Comparison of ENCODE assay signal across 1 cellular context in genomic region chr7:115574676-115575291, GRCh38.
TF ChIP-seq lines count a peak whose summit lies in the region.

No MANE protein-coding gene starts in this region.

TF ChIP-seq in WTC11, 78 proteins besides CTCF, POLR2A, EP300 and RAD21 (continued from another document):
- no peak for TF ChIP-seq ATF2 (CRISPR knock-in tag; IDR thresholded peaks at IDR 0.05; ENCODE audit: borderline replicate concordance, low read depth)
